20 cellular contexts compared by ENCODE assay signal in the genomic region with DNA sequence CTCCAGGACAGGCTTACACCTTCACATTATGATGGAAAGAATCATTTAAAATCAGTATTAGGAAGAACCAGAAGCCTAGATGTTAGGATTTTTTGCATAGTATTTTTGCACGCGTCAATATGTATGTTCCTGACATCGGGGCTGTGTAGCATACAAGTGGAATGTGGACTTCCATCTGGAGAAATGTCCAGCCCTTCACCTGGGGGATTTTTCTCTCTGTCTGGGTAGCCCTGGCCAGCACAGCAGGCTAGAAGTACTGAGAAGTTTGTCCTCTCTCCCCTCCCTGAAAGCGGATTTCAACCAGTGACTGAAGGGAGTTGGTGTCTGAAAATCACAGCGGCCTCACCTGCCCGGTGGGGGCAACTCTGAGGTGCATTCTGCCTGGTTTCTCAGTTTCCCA. TPM values are rescaled to one million over a fixed set of nuclear protein-coding genes. Genes with fewer than 3 reads are reported as not detected.
DNase-seq lines count a peak whose midpoint lies in the region; ATAC-seq and TF ChIP-seq lines count a peak whose summit lies in the region.
"Had no signal": no experiment of that assay in that cellular context is flagged by ENCODE, and none has a peak within 500 bp of the region (broad histone marks: within the 10 kb centered on the region; RNA-seq: fewer than 3 reads in every experiment).

No MANE protein-coding gene starts in this region.

- H3K4ac ChIP-seq in IMR-90 (ENCODE audit: low read depth, low read length) (no peak overlapping the region), neuronal stem cell (ENCODE audit: low read length) (no peak overlapping the region)

- H3K79me1 ChIP-seq in IMR-90 (ENCODE audit: low read depth in 1 of 2, low read length in 2 of 2) (no peaks in the 10 kb centered on the region), neuronal stem cell (ENCODE audit: low read depth, low read length) (no peaks in the 10 kb centered on the region)

- H3K27ac ChIP-seq in IMR-90 (ENCODE audit: insufficient read depth, low read length) (no peak overlapping the region), neuronal stem cell (replicated peaks; ENCODE audit: low read length) (no peak overlapping the region)
- H3K27ac ChIP-seq: 22Rv1, BLaER1, C4-2B, GM23248 had no signal

- BruUV-seq in IMR-90 (replicated peaks; lab: Mats Ljungman, UMichigan) = no TSS peak

- peak; percentile 46 for DNase-seq in activated CD4-positive, alpha-beta T cell treated with anti-CD3 and anti-CD28 coated beads, Interleukin-2, amount 10 ng/mL, durations not matched to agents 24 days and 14 days
- no peak for DNase-seq in activated CD4-positive, alpha-beta T cell treated with anti-CD3 and anti-CD28 coated beads for 48 hours
- no peak for DNase-seq in IMR-90
- no peak for DNase-seq in neuronal stem cell (ENCODE audit: low spot score)
- no peak for DNase-seq in activated CD8-positive, alpha-beta memory T cell treated with anti-CD3 and anti-CD28 coated beads, Interleukin-2, amount 10 ng/mL, durations not matched to agents 7 days and 5 days
- DNase-seq: CD4-positive, CD25-positive, alpha-beta regulatory T cell; CD8-positive, alpha-beta T cell; DMS 273 treated with DMSO at 0.1 percent for 48 hours; DMS79; EL; GDM1; GM23248; H9 had no signal

- no peak overlapping the region for H3K4me3 Mint-ChIP-seq in activated CD4-positive, alpha-beta T cell treated with anti-CD3 and anti-CD28 coated beads, Interleukin-2, amount 10 ng/mL, durations not matched to agents 24 days and 14 days
- H3K4me3 Mint-ChIP-seq in activated CD8-positive, alpha-beta memory T cell treated with anti-CD3 and anti-CD28 coated beads, Interleukin-2, amount 10 ng/mL, durations not matched to agents 7 days and 5 days = no peak overlapping the region
- H3K4me3 Mint-ChIP-seq: B cell; CD4-positive, CD25-positive, alpha-beta regulatory T cell; CD8-positive, alpha-beta T cell; H9 had no signal

- dilution Hi-C loops in IMR-90 (cut with HindIII; ENCODE audit: low sequenced_read_pairs, unreplicated experiment) = no loop called here

- H3K9ac ChIP-seq in IMR-90 (ENCODE audit: low read depth, low read length) = no peak overlapping the region
- H3K9ac ChIP-seq in neuronal stem cell (ENCODE audit: low read depth, low read length, poor library complexity) = no peak overlapping the region
- H3K9ac ChIP-seq: BLaER1, GM23248 had no signal

- H3K23ac ChIP-seq in IMR-90 (ENCODE audit: low read depth, low read length) = peak overlapping the region; percentile 54
- H3K23ac ChIP-seq in neuronal stem cell (ENCODE audit: low read depth, low read length, poor library complexity) = no peak overlapping the region

- TF ChIP-seq RAD21 in IMR-90 (IDR thresholded peaks at IDR 0.05; ENCODE audit: low read length) = no peak

- no peaks in the 10 kb centered on the region for H3K36me3 ChIP-seq in IMR-90 (ENCODE audit: control insufficient read depth, insufficient read depth, low read length)
- no peaks in the 10 kb centered on the region for H3K36me3 ChIP-seq in neuronal stem cell (replicated peaks in 1 of 2; ENCODE audit: control insufficient read depth in 2 of 2, insufficient read depth in 2 of 2, low read length in 2 of 2)
- H3K36me3 ChIP-seq: BLaER1 had no signal

- intact Hi-C loops in activated CD4-positive, alpha-beta T cell treated with anti-CD3 and anti-CD28 coated beads, Interleukin-2, amount 10 ng/mL, durations not matched to agents 24 days and 14 days (cut with micrococcal nuclease) = no loop called here
- intact Hi-C loops in IMR-90 (cut with micrococcal nuclease) = no loop called here

- H3K27me3 Mint-ChIP-seq in activated CD4-positive, alpha-beta T cell treated with anti-CD3 and anti-CD28 coated beads, Interleukin-2, amount 10 ng/mL, durations not matched to agents 24 days and 14 days = peaks cover 19% of the 10 kb centered on the region
- peaks cover 12% of the 10 kb centered on the region for H3K27me3 Mint-ChIP-seq in activated CD8-positive, alpha-beta memory T cell treated with anti-CD3 and anti-CD28 coated beads, Interleukin-2, amount 10 ng/mL, durations not matched to agents 7 days and 5 days

- no peak overlapping the region for H4K5ac ChIP-seq in IMR-90 (ENCODE audit: low read depth, low read length)

- no peak overlapping the region for H2AK9ac ChIP-seq in IMR-90 (replicated peaks; ENCODE audit: low read depth, low read length, poor library complexity)

- no peak overlapping the region for H2BK20ac ChIP-seq in IMR-90 (ENCODE audit: low read depth, low read length)

- H3K27ac Mint-ChIP-seq in activated CD4-positive, alpha-beta T cell treated with anti-CD3 and anti-CD28 coated beads, Interleukin-2, amount 10 ng/mL, durations not matched to agents 24 days and 14 days = no peak overlapping the region
- no peak overlapping the region for H3K27ac Mint-ChIP-seq in activated CD8-positive, alpha-beta memory T cell treated with anti-CD3 and anti-CD28 coated beads, Interleukin-2, amount 10 ng/mL, durations not matched to agents 7 days and 5 days
- H3K27ac Mint-ChIP-seq: B cell; CD4-positive, CD25-positive, alpha-beta regulatory T cell; CD8-positive, alpha-beta T cell; H9 had no signal

- H2AFZ ChIP-seq in IMR-90 (replicated peaks; ENCODE audit: low read length, poor library complexity) (no peak overlapping the region), neuronal stem cell (ENCODE audit: low read length) (no peak overlapping the region)
- H2AFZ ChIP-seq: GM23248 had no signal

- no peaks in the 10 kb centered on the region for H3K9me3 ChIP-seq in IMR-90 (ENCODE audit: control insufficient read depth, insufficient read depth, low read length)
- H3K9me3 ChIP-seq in neuronal stem cell (replicated peaks in 1 of 2; ENCODE audit: control insufficient read depth in 2 of 2, insufficient read depth in 1 of 2, low read depth in 1 of 2, low read length in 2 of 2) = peaks cover 0 to 1% of the 10 kb centered on the region in 2 donors
- H3K9me3 ChIP-seq: BLaER1 had no signal

- H3K4me3 ChIP-seq in IMR-90 (ENCODE audit: insufficient read depth, low read depth, low read length) = no peak overlapping the region
- H3K4me3 ChIP-seq in neuronal stem cell (ENCODE audit: low read length in 2 of 2) = no peak overlapping the region
- H3K4me3 ChIP-seq: BLaER1, GM12878, GM23248 had no signal

- no peaks in the 10 kb centered on the region for H4K20me1 ChIP-seq in IMR-90 (ENCODE audit: insufficient read depth, low read length)
- H4K20me1 ChIP-seq: BLaER1 had no signal

- no peak overlapping the region for H2BK12ac ChIP-seq in neuronal stem cell (ENCODE audit: low read length)

- no peak overlapping the region for H2BK5ac ChIP-seq in IMR-90 (ENCODE audit: low read depth, low read length, poor library complexity, severe bottlenecking)
- no peak overlapping the region for H2BK5ac ChIP-seq in neuronal stem cell (ENCODE audit: low read length)

- H2BK15ac ChIP-seq in IMR-90 (ENCODE audit: low read depth, low read length) (no peak overlapping the region), neuronal stem cell (ENCODE audit: low read length) (no peak overlapping the region)

- H2BK120ac ChIP-seq in IMR-90 (ENCODE audit: low read depth, low read length) (no peak overlapping the region), neuronal stem cell (ENCODE audit: low read depth, low read length) (no peak overlapping the region)

- H4K91ac ChIP-seq in IMR-90 (ENCODE audit: insufficient read depth, low read depth, low read length) = no peak overlapping the region
- no peak overlapping the region for H4K91ac ChIP-seq in neuronal stem cell (ENCODE audit: low read depth, low read length, poor library complexity)

- no peak for TF ChIP-seq CTCF in IMR-90 (conservative IDR thresholded peaks at IDR 0.05; ENCODE audit: low read depth, low read length)

- H3K9me1 ChIP-seq in IMR-90 (ENCODE audit: insufficient read depth, low read length) = peaks cover 2% of the 10 kb centered on the region; the same call in 1 of the 2 replicates

- in situ Hi-C loops in IMR-90 (cut with MboI; ENCODE audit: low sequenced_read_pairs) = loop anchor here (5.0 to 25.0 kb wide), 2 partner anchors 309 to 719 kb away; no protein-coding TSS in a partner anchor

- H3K9me3 Mint-ChIP-seq in activated CD4-positive, alpha-beta T cell treated with anti-CD3 and anti-CD28 coated beads, Interleukin-2, amount 10 ng/mL, durations not matched to agents 24 days and 14 days = no peaks in the 10 kb centered on the region
- no peaks in the 10 kb centered on the region for H3K9me3 Mint-ChIP-seq in activated CD8-positive, alpha-beta memory T cell treated with anti-CD3 and anti-CD28 coated beads, Interleukin-2, amount 10 ng/mL, durations not matched to agents 7 days and 5 days (ENCODE audit: low read depth)
- H3K9me3 Mint-ChIP-seq: CD8-positive, alpha-beta T cell; H9 had no signal

- no peak overlapping the region for H3K18ac ChIP-seq in IMR-90 (ENCODE audit: low read depth, low read length)
- peak overlapping the region; percentile 36 for H3K18ac ChIP-seq in neuronal stem cell (ENCODE audit: low read length)

- no peak overlapping the region for H3K56ac ChIP-seq in IMR-90 (ENCODE audit: extremely low read depth, insufficient read depth, low read length)

- H3K4me2 ChIP-seq in IMR-90 (ENCODE audit: low read depth, low read length) (no peak overlapping the region), neuronal stem cell (ENCODE audit: insufficient read depth, low read length, poor library complexity, severe bottlenecking) (no peak overlapping the region)
- H3K4me2 ChIP-seq: BLaER1 had no signal

- H3K36me3 Mint-ChIP-seq in activated CD4-positive, alpha-beta T cell treated with anti-CD3 and anti-CD28 coated beads, Interleukin-2, amount 10 ng/mL, durations not matched to agents 24 days and 14 days (ENCODE audit: low read depth) = no peaks in the 10 kb centered on the region
- no peaks in the 10 kb centered on the region for H3K36me3 Mint-ChIP-seq in activated CD8-positive, alpha-beta memory T cell treated with anti-CD3 and anti-CD28 coated beads, Interleukin-2, amount 10 ng/mL, durations not matched to agents 7 days and 5 days
- H3K36me3 Mint-ChIP-seq: CD4-positive, CD25-positive, alpha-beta regulatory T cell; CD8-positive, alpha-beta T cell had no signal

- no peak overlapping the region; the same call in 1 of the 2 replicates for H2AK5ac ChIP-seq in IMR-90 (ENCODE audit: low read depth, low read length)
- H2AK5ac ChIP-seq in neuronal stem cell (ENCODE audit: low read depth, low read length) = no peak overlapping the region

- H3K4me1 ChIP-seq in IMR-90 (ENCODE audit: control insufficient read depth, insufficient read depth, low read length) (peaks cover 5% of the 10 kb centered on the region; the same call in 1 of the 2 replicates), neuronal stem cell (ENCODE audit: control insufficient read depth in 2 of 2, insufficient read depth in 1 of 2, low read depth in 1 of 2, low read length in 2 of 2) (no peaks in the 10 kb centered on the region)

- H3K14ac ChIP-seq in IMR-90 (replicated peaks; ENCODE audit: low read depth, low read length) = no peak overlapping the region
- no peak overlapping the region for H3K14ac ChIP-seq in neuronal stem cell (ENCODE audit: low read length)

- POLR2A ChIA-PET in IMR-90 (lab: Charles Lee; ENCODE audit: unreplicated experiment) = no interaction called here

- peaks cover under 1% of the 10 kb centered on the region for H3K4me1 Mint-ChIP-seq in activated CD4-positive, alpha-beta T cell treated with anti-CD3 and anti-CD28 coated beads, Interleukin-2, amount 10 ng/mL, durations not matched to agents 24 days and 14 days
- H3K4me1 Mint-ChIP-seq in activated CD8-positive, alpha-beta memory T cell treated with anti-CD3 and anti-CD28 coated beads, Interleukin-2, amount 10 ng/mL, durations not matched to agents 7 days and 5 days = no peaks in the 10 kb centered on the region
- H3K4me1 Mint-ChIP-seq: H9 had no signal

- no CpG with 5 or more reads among the region's 6 CpGs for WGBS in IMR-90 (ENCODE audit: extremely low coverage in 2 of 2, insufficient read length in 1 of 2), 2 experiments
- no CpG with 5 or more reads among the region's 6 CpGs for WGBS in neuronal stem cell (ENCODE audit: extremely low coverage in 2 of 2, insufficient read length in 2 of 2, insufficient replicate concordance in 1 of 2), 2 donors

- H4K8ac ChIP-seq in IMR-90 (ENCODE audit: low read depth in 2 of 2, low read length in 2 of 2) (no peak overlapping the region), neuronal stem cell (ENCODE audit: low read depth, low read length) (no peak overlapping the region)

- ATAC-seq in IMR-90 (ENCODE audit: low read depth) (no peak), HG03378 (IDR thresholded peaks at IDR 0.05; ENCODE audit: unreplicated experiment) (no peak)
- no peak for ATAC-seq in activated CD8-positive, alpha-beta memory T cell treated with anti-CD3 and anti-CD28 coated beads, Interleukin-2, amount 10 ng/mL, durations not matched to agents 7 days and 5 days
- ATAC-seq: CD8-positive, alpha-beta T cell; GM12878; HCT116 had no signal

- TF ChIP-seq POLR2A in IMR-90 (IDR thresholded peaks at IDR 0.05; ENCODE audit: low read depth, low read length) = no peak

- H3K27me3 ChIP-seq in IMR-90 (ENCODE audit: control insufficient read depth, insufficient read depth, low read length) (no peaks in the 10 kb centered on the region), neuronal stem cell (ENCODE audit: control insufficient read depth in 3 of 3, insufficient read depth in 3 of 3, low read depth in 1 of 3, low read length in 3 of 3) (peaks cover 0 to 6% (median 0%) of the 10 kb centered on the region in 3 experiments)
- H3K27me3 ChIP-seq: BLaER1 had no signal

- CTCF ChIA-PET in IMR-90 (lab: Yijun Ruan, JAX) = no interaction called here
- CTCF ChIA-PET in activated CD8-positive, alpha-beta memory T cell treated with anti-CD3 and anti-CD28 coated beads, Interleukin-2, amount 10 ng/mL, durations not matched to agents 7 days and 5 days (lab: Charles Lee) = interaction anchor here (1.5 kb wide), 1 partner anchor 80 kb away, joined by 4 read pairs; no protein-coding TSS in a partner anchor

RNA-seq across cellular contexts. Expression of gene KLHL8, which starts 10.4 kb away (rescaled TPM):
- 16.5 and 17.1 TPM in 2 replicates for total RNA-seq in activated CD4-positive, alpha-beta T cell treated with anti-CD3 and anti-CD28 coated beads, Interleukin-2, amount 10 ng/mL, durations not matched to agents 24 days and 14 days
- 9.5 and 18.6 TPM in 2 replicates for total RNA-seq in IMR-90 (2012; rRNA removed)
- 2.3 and 3.1 TPM in 2 replicates for polyA plus RNA-seq in IMR-90 (2012; rRNA removed)
- 0.44 and 1.4 TPM in 2 replicates for polyA plus RNA-seq in IMR-90 (2012; cell fraction: cytosol; rRNA removed)
- 0.53 and 1.6 TPM in 2 replicates for polyA plus RNA-seq in IMR-90 (2012; cell fraction: nucleus; rRNA removed; ENCODE audit: low replicate concordance)
- 9.6 TPM for polyA plus RNA-seq in neuronal stem cell (2013, experiment 1 of 2)
- polyA plus RNA-seq in neuronal stem cell (2013, experiment 2 of 2) = 9.8 TPM
- 10 to 100 TPM; 11.0 to 12.0 TPM for total RNA-seq in activated CD8-positive, alpha-beta memory T cell treated with anti-CD3 and anti-CD28 coated beads, Interleukin-2, amount 10 ng/mL, durations not matched to agents 7 days and 5 days
